ENCODE assay signal across 1 cellular context in genomic region chr1:65512383-65512782, GRCh38.
A peak's percentile ranks its signal among the peaks of the same experiment; 100 is the strongest.
TF ChIP-seq lines count a peak whose summit lies in the region.

No MANE protein-coding gene starts in this region.

TF ChIP-seq in HepG2, 621 proteins besides CTCF, POLR2A, EP300 and RAD21 (continued from another document):
- peak; percentile 38; the same call in 1 of the 2 replicates for TF ChIP-seq PAXIP1 (CRISPR knock-in tag; conservative IDR thresholded peaks at IDR 0.05)
- peak; percentile 53 for TF ChIP-seq SALL1 (CRISPR knock-in tag; IDR thresholded peaks at IDR 0.05)
- TF ChIP-seq, protein P1, sequence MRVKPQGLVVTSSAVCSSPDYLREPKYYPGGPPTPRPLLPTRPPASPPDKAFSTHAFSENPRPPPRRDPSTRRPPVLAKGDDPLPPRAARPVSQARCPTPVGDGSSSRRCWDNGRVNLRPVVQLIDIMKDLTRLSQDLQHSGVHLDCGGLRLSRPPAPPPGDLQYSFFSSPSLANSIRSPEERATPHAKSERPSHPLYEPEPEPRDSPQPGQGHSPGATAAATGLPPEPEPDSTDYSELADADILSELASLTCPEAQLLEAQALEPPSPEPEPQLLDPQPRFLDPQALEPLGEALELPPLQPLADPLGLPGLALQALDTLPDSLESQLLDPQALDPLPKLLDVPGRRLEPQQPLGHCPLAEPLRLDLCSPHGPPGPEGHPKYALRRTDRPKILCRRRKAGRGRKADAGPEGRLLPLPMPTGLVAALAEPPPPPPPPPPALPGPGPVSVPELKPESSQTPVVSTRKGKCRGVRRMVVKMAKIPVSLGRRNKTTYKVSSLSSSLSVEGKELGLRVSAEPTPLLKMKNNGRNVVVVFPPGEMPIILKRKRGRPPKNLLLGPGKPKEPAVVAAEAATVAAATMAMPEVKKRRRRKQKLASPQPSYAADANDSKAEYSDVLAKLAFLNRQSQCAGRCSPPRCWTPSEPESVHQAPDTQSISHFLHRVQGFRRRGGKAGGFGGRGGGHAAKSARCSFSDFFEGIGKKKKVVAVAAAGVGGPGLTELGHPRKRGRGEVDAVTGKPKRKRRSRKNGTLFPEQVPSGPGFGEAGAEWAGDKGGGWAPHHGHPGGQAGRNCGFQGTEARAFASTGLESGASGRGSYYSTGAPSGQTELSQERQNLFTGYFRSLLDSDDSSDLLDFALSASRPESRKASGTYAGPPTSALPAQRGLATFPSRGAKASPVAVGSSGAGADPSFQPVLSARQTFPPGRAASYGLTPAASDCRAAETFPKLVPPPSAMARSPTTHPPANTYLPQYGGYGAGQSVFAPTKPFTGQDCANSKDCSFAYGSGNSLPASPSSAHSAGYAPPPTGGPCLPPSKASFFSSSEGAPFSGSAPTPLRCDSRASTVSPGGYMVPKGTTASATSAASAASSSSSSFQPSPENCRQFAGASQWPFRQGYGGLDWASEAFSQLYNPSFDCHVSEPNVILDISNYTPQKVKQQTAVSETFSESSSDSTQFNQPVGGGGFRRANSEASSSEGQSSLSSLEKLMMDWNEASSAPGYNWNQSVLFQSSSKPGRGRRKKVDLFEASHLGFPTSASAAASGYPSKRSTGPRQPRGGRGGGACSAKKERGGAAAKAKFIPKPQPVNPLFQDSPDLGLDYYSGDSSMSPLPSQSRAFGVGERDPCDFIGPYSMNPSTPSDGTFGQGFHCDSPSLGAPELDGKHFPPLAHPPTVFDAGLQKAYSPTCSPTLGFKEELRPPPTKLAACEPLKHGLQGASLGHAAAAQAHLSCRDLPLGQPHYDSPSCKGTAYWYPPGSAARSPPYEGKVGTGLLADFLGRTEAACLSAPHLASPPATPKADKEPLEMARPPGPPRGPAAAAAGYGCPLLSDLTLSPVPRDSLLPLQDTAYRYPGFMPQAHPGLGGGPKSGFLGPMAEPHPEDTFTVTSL (CRISPR knock-in tag; IDR thresholded peaks at IDR 0.05; ENCODE audit: borderline replicate concordance), result 0 out of 2 replicates have a peak, but pooled peaks have one; percentile 35
